ENCODE assay signal across 8 cellular contexts in genomic region chr2:86038291-86039081, GRCh38.
A peak's percentile ranks its signal among the peaks of the same experiment; 100 is the strongest.
DNase-seq lines count a peak whose midpoint lies in the region; ATAC-seq and TF ChIP-seq lines count a peak whose summit lies in the region.

No MANE protein-coding gene starts in this region.

- no peaks in the 10 kb centered on the region for H3K27me3 Mint-ChIP-seq in nephron progenitor cell (ENCODE audit: low read depth, poor library complexity)

- 49 to 65% (median 57%) methylated on average over 9 to 12 of the region's 12 CpGs for WGBS in adrenal gland, 4 donors
- 68 to 77% (median 75%) methylated on average over 12 of the region's 12 CpGs for WGBS in stomach, 5 donors

- peaks cover 21% of the 10 kb centered on the region for H3K4me1 Mint-ChIP-seq in nephron progenitor cell

- no peak for TF ChIP-seq EP300 in stomach (IDR thresholded peaks at IDR 0.05)

- H3K4me3 Mint-ChIP-seq in nephron progenitor cell = no peak overlapping the region

- H3K9me3 Mint-ChIP-seq in nephron progenitor cell = no peaks in the 10 kb centered on the region

- H3K9me3 ChIP-seq in adrenal gland (replicated peaks in 1 of 3) = no peaks in the 10 kb centered on the region
- no peaks in the 10 kb centered on the region for H3K9me3 ChIP-seq in lower lobe of right lung
- H3K9me3 ChIP-seq in stomach = no peaks in the 10 kb centered on the region

- DNase-seq in RPMI8226 = peak; percentile 90
- DNase-seq in adrenal gland = peak in 2 of 7 donors; percentile 9 to 12
- DNase-seq in lower lobe of right lung = no peak
- DNase-seq in stomach = peak; percentile 21
- DNase-seq in NCI-H1930 (lab: John Stamatoyannopoulos, UW) = no peak
- DNase-seq in nephron progenitor cell = no peak
- DNase-seq in GM13977 (ENCODE audit: low spot score) = no peak

- H3K36me3 ChIP-seq in adrenal gland (replicated peaks in 1 of 2) (peaks cover 0 to 48% of the 10 kb centered on the region in 2 donors), lower lobe of right lung (peaks cover 35% of the 10 kb centered on the region), stomach (peaks cover 31 to 81% (median 67%) of the 10 kb centered on the region in 4 donors)

- ATAC-seq in GM19043 (IDR thresholded peaks at IDR 0.05; ENCODE audit: low read depth, unreplicated experiment) (peak; percentile 34), lower lobe of right lung (peak; percentile 30 to 50)

- TF ChIP-seq POLR2A in adrenal gland (IDR thresholded peaks at IDR 0.05) (no peak), stomach (IDR thresholded peaks at IDR 0.05) (no peak)

- H3K27ac ChIP-seq in adrenal gland (peak overlapping the region in 4 of 5 donors; percentile 73 to 92 (median 90)), lower lobe of right lung (peak overlapping the region; percentile 88), stomach (peak overlapping the region; percentile 53 to 90 (median 84))

- H3K4me1 ChIP-seq in adrenal gland (replicated peaks in 1 of 2) = peaks cover 37 to 41% of the 10 kb centered on the region in 2 donors
- H3K4me1 ChIP-seq in lower lobe of right lung = peaks cover 53% of the 10 kb centered on the region
- peaks cover 28 to 47% (median 43%) of the 10 kb centered on the region in 4 donors for H3K4me1 ChIP-seq in stomach

- H3K4me3 ChIP-seq in adrenal gland (no peak overlapping the region), lower lobe of right lung (no peak overlapping the region), stomach (no peak overlapping the region)

- peaks cover 61% of the 10 kb centered on the region for H3K36me3 Mint-ChIP-seq in nephron progenitor cell (ENCODE audit: low read depth)

- intact Hi-C loops in adrenal gland (cut with DNase I) = no loop called here
- intact Hi-C loops in lower lobe of right lung (cut with DNase I) = no loop called here
- intact Hi-C loops in stomach (cut with DNase I; ENCODE audit: low total_unique reads) = loop anchor here (10.0 kb wide), 1 partner anchor 154 kb away; the partner anchor contains the start of gene ST3GAL5

- H3K27ac Mint-ChIP-seq in nephron progenitor cell = no peak overlapping the region

- no peak for TF ChIP-seq CTCF in adrenal gland (IDR thresholded peaks at IDR 0.05)
- TF ChIP-seq CTCF in lower lobe of right lung (IDR thresholded peaks at IDR 0.05) = no peak
- no peak for TF ChIP-seq CTCF in stomach (IDR thresholded peaks at IDR 0.05)
- no peak for TF ChIP-seq CTCF in nephron progenitor cell (IDR thresholded peaks at IDR 0.05)
- no peak for TF ChIP-seq CTCF in GM13977 (IDR thresholded peaks at IDR 0.05; ENCODE audit: extremely low read depth, insufficient read depth, missing control alignments)

- no peaks in the 10 kb centered on the region for H3K27me3 ChIP-seq in adrenal gland
- H3K27me3 ChIP-seq in lower lobe of right lung (ENCODE audit: low read depth) = no peaks in the 10 kb centered on the region
- no peaks in the 10 kb centered on the region for H3K27me3 ChIP-seq in stomach

- in situ Hi-C loops in GM13977 (cut with MboI; ENCODE audit: low pct_unique_long_range_greater_than_20kb, low sequenced_read_pairs, unreplicated experiment) = no loop called here

Comparison
In these comparisons a context has a peak if more than half of its experiments do, and no peak if none do; other contexts are left out.
1. DNase-seq: peak in RPMI8226 (single experiment) and stomach (single experiment); none in lower lobe of right lung (single experiment), NCI-H1930 (0 of 2), nephron progenitor cell (single experiment) and GM13977 (single experiment).
2. Peak in every context shown above with its lines, with median percentiles within 50 percentile points of each other: H3K27ac ChIP-seq.